Comparison of ENCODE assay signal across 15 cellular contexts in genomic region chr7:43631559-43631958, GRCh38. TPM values are rescaled to one million over a fixed set of nuclear protein-coding genes. Genes with fewer than 3 reads are reported as not detected.
DNase-seq lines count a peak whose midpoint lies in the region; ATAC-seq and TF ChIP-seq lines count a peak whose summit lies in the region.
"Had no signal": no experiment of that assay in that cellular context is flagged by ENCODE, and none has a peak within 500 bp of the region (broad histone marks: within the 10 kb centered on the region; RNA-seq: fewer than 3 reads in every experiment).

No MANE protein-coding gene starts in this region.

- no peaks in the 10 kb centered on the region for H3K27me3 Mint-ChIP-seq in CD4-positive, CD25-positive, alpha-beta regulatory T cell
- peaks cover 5% of the 10 kb centered on the region for H3K27me3 Mint-ChIP-seq in endothelial cell (ENCODE audit: unreplicated experiment)

- H3K9me3 ChIP-seq in CD4-positive, CD25-positive, alpha-beta regulatory T cell (ENCODE audit: control insufficient read depth in 2 of 2, low read length in 2 of 2) = no peaks in the 10 kb centered on the region
- no peaks in the 10 kb centered on the region for H3K9me3 ChIP-seq in SU-DHL-6 (ENCODE audit: insufficient read depth, low read length)
- H3K9me3 ChIP-seq: right atrium auricular region, SK-N-SH had no signal

- H3K4me3 Mint-ChIP-seq in CD4-positive, CD25-positive, alpha-beta regulatory T cell = peak overlapping the region in 1 of 4 donors; percentile 67
- no peak overlapping the region for H3K4me3 Mint-ChIP-seq in endothelial cell (ENCODE audit: unreplicated experiment)

- no peaks in the 10 kb centered on the region for H3K4me1 ChIP-seq in CD4-positive, CD25-positive, alpha-beta regulatory T cell (ENCODE audit: control insufficient read depth, insufficient read depth, low read length, poor library complexity, severe bottlenecking)

- H3K27ac ChIP-seq in CD4-positive, CD25-positive, alpha-beta regulatory T cell (ENCODE audit: insufficient read depth, low read length, poor library complexity, severe bottlenecking) = no peak overlapping the region
- peak overlapping the region; percentile 30 for H3K27ac ChIP-seq in SU-DHL-6 (ENCODE audit: low read depth, low read length)
- H3K27ac ChIP-seq: right atrium auricular region had no signal

- no peaks in the 10 kb centered on the region for H3K27me3 ChIP-seq in CD4-positive, CD25-positive, alpha-beta regulatory T cell (ENCODE audit: control insufficient read depth, insufficient read depth, low read length)
- H3K27me3 ChIP-seq in SU-DHL-6 (ENCODE audit: low read length) = no peaks in the 10 kb centered on the region
- H3K27me3 ChIP-seq: right atrium auricular region had no signal

- no peak for TF ChIP-seq CTCF in SU-DHL-6 (IDR thresholded peaks at IDR 0.05; ENCODE audit: insufficient read depth, low read length, poor library complexity, severe bottlenecking)
- TF ChIP-seq CTCF in endothelial cell (IDR thresholded peaks at IDR 0.05; ENCODE audit: unreplicated experiment) = no peak

- H3K9ac ChIP-seq in SU-DHL-6 (ENCODE audit: low read length) = no peak overlapping the region
- H3K9ac ChIP-seq: SK-N-SH had no signal

- H3K36me3 Mint-ChIP-seq in CD4-positive, CD25-positive, alpha-beta regulatory T cell = peaks cover 51% of the 10 kb centered on the region
- peaks cover 16% of the 10 kb centered on the region for H3K36me3 Mint-ChIP-seq in endothelial cell (ENCODE audit: low read depth, unreplicated experiment)

- H3K79me2 ChIP-seq in SU-DHL-6 (ENCODE audit: insufficient read depth, low read length) = peaks cover 91% of the 10 kb centered on the region

- in situ Hi-C loops in KBM-7 (cut with MboI; ENCODE audit: low pct_unique_long_range_greater_than_20kb, low sequenced_read_pairs) = no loop called here

- ATAC-seq in CD4-positive, CD25-positive, alpha-beta regulatory T cell (ENCODE audit: low read depth in 2 of 2) = no peak
- peak; percentile 56 for ATAC-seq in GM18868 (IDR thresholded peaks at IDR 0.05; ENCODE audit: unreplicated experiment)
- ATAC-seq in GM18517 (IDR thresholded peaks at IDR 0.05; ENCODE audit: unreplicated experiment) = no peak

- no peak overlapping the region for H3K4me2 ChIP-seq in SU-DHL-6 (ENCODE audit: low read depth, low read length, poor library complexity, severe bottlenecking)
- H3K4me2 ChIP-seq: SK-N-SH had no signal

- no peak overlapping the region for H2AFZ ChIP-seq in SU-DHL-6 (ENCODE audit: low read depth, low read length, severe bottlenecking)

- peak overlapping the region in 2 of 3 donors; percentile 73 to 74 for H3K27ac Mint-ChIP-seq in CD4-positive, CD25-positive, alpha-beta regulatory T cell
- peak overlapping the region; percentile 80 for H3K27ac Mint-ChIP-seq in endothelial cell (ENCODE audit: unreplicated experiment)

- no peak for DNase-seq in CD4-positive, CD25-positive, alpha-beta regulatory T cell
- DNase-seq in endothelial cell (ENCODE audit: low spot score) (no peak), KBM-7 (no peak), inferior parietal cortex (ENCODE audit: extremely low spot score) (no peak)
- DNase-seq in activated CD4-positive, CD25-positive, alpha-beta regulatory T cell treated with anti-CD3 and anti-CD28 coated beads, Interleukin-2, amount 50 U/mL, for 72 hours = no peak
- DNase-seq: cortex of kidney, erythroblast, NCI-H2107, NCI-H526, SK-N-SH had no signal

- peaks cover 85% of the 10 kb centered on the region for H3F3A ChIP-seq in SU-DHL-6 (ENCODE audit: insufficient read depth)

- no peak overlapping the region for H3K4me3 ChIP-seq in CD4-positive, CD25-positive, alpha-beta regulatory T cell (ENCODE audit: low read depth, low read length)
- H3K4me3 ChIP-seq in SU-DHL-6 (ENCODE audit: insufficient read depth, low read length, poor library complexity, severe bottlenecking) = no peak overlapping the region
- H3K4me3 ChIP-seq: lung, right atrium auricular region had no signal

- H3K9me3 Mint-ChIP-seq in CD4-positive, CD25-positive, alpha-beta regulatory T cell = no peaks in the 10 kb centered on the region
- H3K9me3 Mint-ChIP-seq in endothelial cell (ENCODE audit: unreplicated experiment) = no peaks in the 10 kb centered on the region

- H4K20me1 ChIP-seq in SU-DHL-6 (ENCODE audit: low read depth, low read length) = peaks cover 8% of the 10 kb centered on the region; the same call in 1 of the 2 replicates

- peaks cover 48 to 82% (median 50%) of the 10 kb centered on the region in 4 donors for H3K4me1 Mint-ChIP-seq in CD4-positive, CD25-positive, alpha-beta regulatory T cell
- peaks cover 4% of the 10 kb centered on the region for H3K4me1 Mint-ChIP-seq in endothelial cell (ENCODE audit: unreplicated experiment)

- H3K9me2 ChIP-seq in SU-DHL-6 (replicated peaks; ENCODE audit: insufficient read depth, low read length) = no peaks in the 10 kb centered on the region
- H3K9me2 ChIP-seq: SK-N-SH had no signal

- peaks cover 76% of the 10 kb centered on the region for H3K36me3 ChIP-seq in CD4-positive, CD25-positive, alpha-beta regulatory T cell (ENCODE audit: control insufficient read depth, insufficient read depth, low read length)
- peaks cover 85% of the 10 kb centered on the region for H3K36me3 ChIP-seq in SU-DHL-6 (ENCODE audit: low read length)

RNA-seq across cellular contexts. Expression of gene STK17A, which starts 48.7 kb away (rescaled TPM):
- 126 TPM for total RNA-seq in CD4-positive, CD25-positive, alpha-beta regulatory T cell
- 100 to 1,000 TPM; 104 to 139 (median 108) TPM for polyA plus RNA-seq in CD4-positive, CD25-positive, alpha-beta regulatory T cell
- 28.6 TPM for total RNA-seq in endothelial cell (ENCODE audit: unreplicated experiment)
